Comparison of ENCODE assay signal across 1 cellular context in the genomic region with DNA sequence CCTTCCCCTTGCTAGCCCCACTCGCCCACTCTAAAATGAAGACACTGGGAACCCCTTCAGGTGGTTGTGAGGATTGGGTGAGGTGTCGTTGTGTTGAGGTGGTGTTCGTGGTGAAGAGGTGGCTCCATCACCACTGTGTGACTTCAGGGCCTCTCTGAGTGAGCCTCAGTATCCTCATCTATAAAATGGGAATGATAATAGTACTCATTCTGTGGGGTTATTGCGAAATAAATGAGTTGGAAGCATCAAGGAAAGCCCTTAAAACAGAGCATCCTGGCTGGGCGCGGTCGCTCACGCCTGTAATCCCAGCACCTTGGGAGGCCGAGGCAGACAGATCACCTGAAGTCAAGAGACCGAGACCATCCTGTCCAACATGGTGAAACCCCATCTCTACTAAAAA.
TF ChIP-seq lines count a peak whose summit lies in the region.

No MANE protein-coding gene starts in this region.

TF ChIP-seq in Ishikawa, 13 proteins besides CTCF, POLR2A, EP300 and RAD21:
- TF ChIP-seq TCF12 (IDR thresholded peaks at IDR 0.05; ENCODE audit: low read depth) (no peak), CEBPB (IDR thresholded peaks at IDR 0.05) (0 out of 2 replicates have a peak, but pooled peaks have one; percentile 21)
- TF ChIP-seq, protein P1, sequence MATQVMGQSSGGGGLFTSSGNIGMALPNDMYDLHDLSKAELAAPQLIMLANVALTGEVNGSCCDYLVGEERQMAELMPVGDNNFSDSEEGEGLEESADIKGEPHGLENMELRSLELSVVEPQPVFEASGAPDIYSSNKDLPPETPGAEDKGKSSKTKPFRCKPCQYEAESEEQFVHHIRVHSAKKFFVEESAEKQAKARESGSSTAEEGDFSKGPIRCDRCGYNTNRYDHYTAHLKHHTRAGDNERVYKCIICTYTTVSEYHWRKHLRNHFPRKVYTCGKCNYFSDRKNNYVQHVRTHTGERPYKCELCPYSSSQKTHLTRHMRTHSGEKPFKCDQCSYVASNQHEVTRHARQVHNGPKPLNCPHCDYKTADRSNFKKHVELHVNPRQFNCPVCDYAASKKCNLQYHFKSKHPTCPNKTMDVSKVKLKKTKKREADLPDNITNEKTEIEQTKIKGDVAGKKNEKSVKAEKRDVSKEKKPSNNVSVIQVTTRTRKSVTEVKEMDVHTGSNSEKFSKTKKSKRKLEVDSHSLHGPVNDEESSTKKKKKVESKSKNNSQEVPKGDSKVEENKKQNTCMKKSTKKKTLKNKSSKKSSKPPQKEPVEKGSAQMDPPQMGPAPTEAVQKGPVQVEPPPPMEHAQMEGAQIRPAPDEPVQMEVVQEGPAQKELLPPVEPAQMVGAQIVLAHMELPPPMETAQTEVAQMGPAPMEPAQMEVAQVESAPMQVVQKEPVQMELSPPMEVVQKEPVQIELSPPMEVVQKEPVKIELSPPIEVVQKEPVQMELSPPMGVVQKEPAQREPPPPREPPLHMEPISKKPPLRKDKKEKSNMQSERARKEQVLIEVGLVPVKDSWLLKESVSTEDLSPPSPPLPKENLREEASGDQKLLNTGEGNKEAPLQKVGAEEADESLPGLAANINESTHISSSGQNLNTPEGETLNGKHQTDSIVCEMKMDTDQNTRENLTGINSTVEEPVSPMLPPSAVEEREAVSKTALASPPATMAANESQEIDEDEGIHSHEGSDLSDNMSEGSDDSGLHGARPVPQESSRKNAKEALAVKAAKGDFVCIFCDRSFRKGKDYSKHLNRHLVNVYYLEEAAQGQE (IDR thresholded peaks at IDR 0.05; ENCODE audit: low read depth): no peak
